Comparison of ENCODE assay signal across 27 cellular contexts in genomic region chr1:43324810-43325209, GRCh38. TPM values are rescaled to one million over a fixed set of nuclear protein-coding genes. Genes with fewer than 3 reads are reported as not detected.
DNase-seq lines count a peak whose midpoint lies in the region; ATAC-seq, FAIRE-seq and TF ChIP-seq lines count a peak whose summit lies in the region.
"Had no signal": no experiment of that assay in that cellular context is flagged by ENCODE, and none has a peak within 500 bp of the region (broad histone marks: within the 10 kb centered on the region; RNA-seq: fewer than 3 reads in every experiment).

No MANE protein-coding gene starts in this region.

- no peak overlapping the region for H3K4me3 ChIP-seq in K562
- no peak overlapping the region for H3K4me3 ChIP-seq in MM.1S (ENCODE audit: low read length)
- H3K4me3 ChIP-seq: SJSA1 had no signal

- no peaks in the 10 kb centered on the region for H4K20me1 ChIP-seq in K562 (replicated peaks; ENCODE audit: control insufficient read depth, insufficient read depth, low read length)
- H4K20me1 ChIP-seq in MM.1S (ENCODE audit: insufficient read depth, low read length) = no peaks in the 10 kb centered on the region

- H3K9me3 ChIP-seq in K562 (replicated peaks; ENCODE audit: control insufficient read depth, insufficient read depth, low read depth, low read length) = peaks cover 13% of the 10 kb centered on the region
- no peaks in the 10 kb centered on the region for H3K9me3 ChIP-seq in MM.1S (replicated peaks; ENCODE audit: insufficient read depth, low read length)

- CTCF ChIA-PET in K562 (lab: Yijun Ruan, JAX; ENCODE audit: low intra/inter-chr PET ratio) = interaction anchor here (0.7 kb wide), 1 partner anchor 837 kb away, joined by 3 read pairs; no protein-coding TSS in a partner anchor

- no peaks in the 10 kb centered on the region for H3K9me2 ChIP-seq in MM.1S (replicated peaks; ENCODE audit: insufficient read depth, low read length)

- no peaks in the 10 kb centered on the region for H3K27me3 ChIP-seq in K562 (ENCODE audit: control insufficient read depth in 2 of 2, insufficient read depth in 2 of 2, low read length in 2 of 2)
- no peaks in the 10 kb centered on the region for H3K27me3 ChIP-seq in MM.1S (replicated peaks; ENCODE audit: insufficient read depth, low read length)
- H3K27me3 ChIP-seq: SJSA1 had no signal

- H3K4me1 Mint-ChIP-seq in activated naive CD4-positive, alpha-beta T cell treated with anti-CD3 and anti-CD28 coated beads, Interleukin-2, amount 50 U/mL, for 24 hours = peaks cover 24% of the 10 kb centered on the region
- H3K4me1 Mint-ChIP-seq: IgD-negative memory B cell had no signal

- H3K79me2 ChIP-seq in K562 (ENCODE audit: control insufficient read depth, insufficient read depth, low read length) (no peaks in the 10 kb centered on the region), MM.1S (ENCODE audit: low read length) (no peaks in the 10 kb centered on the region)

- ATAC-seq in K562 (no peak), esophagus mucosa (peak; percentile 23), HG03039 (IDR thresholded peaks at IDR 0.05; ENCODE audit: unreplicated experiment) (no peak), left colon (no peak)
- ATAC-seq: CD8-positive, alpha-beta T cell had no signal

- H3K9me3 Mint-ChIP-seq in activated naive CD4-positive, alpha-beta T cell treated with anti-CD3 and anti-CD28 coated beads, Interleukin-2, amount 50 U/mL, for 24 hours = no peaks in the 10 kb centered on the region

- no peak overlapping the region for H3K9ac ChIP-seq in K562 (ENCODE audit: insufficient read depth in 1 of 2, low read depth in 2 of 2, low read length in 2 of 2)
- no peak overlapping the region for H3K9ac ChIP-seq in MM.1S (ENCODE audit: low read length)

- no TSS peak for BruUV-seq in K562 (replicated peaks; lab: Mats Ljungman, UMichigan)

- H3K4me1 ChIP-seq in K562 (replicated peaks in 1 of 2; ENCODE audit: control insufficient read depth in 2 of 2, insufficient read depth in 2 of 2, low read length in 2 of 2) (peaks cover 3 to 10% of the 10 kb centered on the region in 2 experiments), MM.1S (ENCODE audit: low read length) (no peaks in the 10 kb centered on the region)
- H3K4me1 ChIP-seq: Caco-2, SJSA1 had no signal

- H3K27ac ChIP-seq in K562 (ENCODE audit: extremely low read depth, low read depth, low read length) = no peak overlapping the region
- no peak overlapping the region for H3K27ac ChIP-seq in MM.1S (ENCODE audit: low read length)
- H3K27ac ChIP-seq: C4-2B, SJSA1 had no signal

- TF ChIP-seq EP300 in K562 (IDR thresholded peaks at IDR 0.05; ENCODE audit: low read length) = no peak

- POLR2A ChIA-PET in K562 (lab: Yijun Ruan, JAX) = no interaction called here

- intact Hi-C loops in K562 (cut with micrococcal nuclease) = no loop called here
- intact Hi-C loops in left colon (cut with DNase I, micrococcal nuclease) = no loop called here

- H3K27me3 Mint-ChIP-seq in activated naive CD4-positive, alpha-beta T cell treated with anti-CD3 and anti-CD28 coated beads, Interleukin-2, amount 50 U/mL, for 24 hours = no peaks in the 10 kb centered on the region

- H3K9me1 ChIP-seq in K562 (ENCODE audit: control insufficient read depth, insufficient read depth, low read length) = no peaks in the 10 kb centered on the region

- H2AFZ ChIP-seq in K562 (ENCODE audit: low read depth, low read length) (no peak overlapping the region), MM.1S (ENCODE audit: low read length) (no peak overlapping the region)

- H3K36me3 Mint-ChIP-seq in activated naive CD4-positive, alpha-beta T cell treated with anti-CD3 and anti-CD28 coated beads, Interleukin-2, amount 50 U/mL, for 24 hours = peaks cover 12% of the 10 kb centered on the region

- in situ Hi-C loops in K562 (cut with MboI) = no loop called here

- no peak for DNase-seq in activated naive CD4-positive, alpha-beta T cell treated with Interleukin-2 at 50 U/mL for 16 hours
- DNase-seq in K562 (ENCODE audit: extremely low read depth in 1 of 4, low spot score in 3 of 4) (no peak), MM.1S (no peak), left colon (no peak)
- DNase-seq: AML-193; Caco-2; CD8-positive, alpha-beta T cell; GF-D8; HCEC 1CT; MV-4-11; NCI-H1105; NCI-H1436 treated with DMSO at 0.1 percent for 48 hours; NCI-H187 treated with DMSO at 0.1 percent for 48 hours; NCI-H2107; NCI-H524; NCI-H748 treated with DMSO at 0.1 percent for 48 hours; Right ventricle myocardium superior; RPMI8226 had no signal

- no peak for FAIRE-seq in K562 (lab: Jason Lieb, UNC)
- FAIRE-seq: A204.1, GM12891, H1 had no signal

- H3K4me2 ChIP-seq in K562 (ENCODE audit: insufficient read depth, low read length) (no peak overlapping the region), MM.1S (ENCODE audit: low read depth, low read length) (no peak overlapping the region)

- no peaks in the 10 kb centered on the region for H3K36me3 ChIP-seq in K562 (ENCODE audit: control insufficient read depth, insufficient read depth, low read length)
- H3K36me3 ChIP-seq in MM.1S (replicated peaks; ENCODE audit: insufficient read depth, low read length) = no peaks in the 10 kb centered on the region
- H3K36me3 ChIP-seq: SJSA1 had no signal

- H3F3A ChIP-seq in MM.1S (ENCODE audit: insufficient read depth, low read length) = no peaks in the 10 kb centered on the region

- TF ChIP-seq RAD21 in K562 (CRISPR knock-in tag; conservative IDR thresholded peaks at IDR 0.05 in 1 of 2, IDR thresholded peaks at IDR 0.05 in 1 of 2) = no peak

- TF ChIP-seq CTCF in K562 (IDR thresholded peaks at IDR 0.05 in 2 of 3, conservative IDR thresholded peaks at IDR 0.05 in 1 of 3; ENCODE audit: insufficient read depth in 2 of 3, low read depth in 1 of 3, low read length in 3 of 3) (no peak), MM.1S (IDR thresholded peaks at IDR 0.05; ENCODE audit: low read length) (no peak)

- 63% methylated on average over 1 of the region's 1 CpG for WGBS in K562 (ENCODE audit: insufficient coverage, low coverage, missing lambda C conversion rate)

- TF ChIP-seq POLR2A in K562 (conservative IDR thresholded peaks at IDR 0.05) = no peak

- H3K4me3 Mint-ChIP-seq in activated naive CD4-positive, alpha-beta T cell treated with anti-CD3 and anti-CD28 coated beads, Interleukin-2, amount 50 U/mL, for 24 hours = no peak overlapping the region
- H3K4me3 Mint-ChIP-seq: CD8-positive, alpha-beta T cell; IgD-negative memory B cell had no signal

- peak overlapping the region; percentile 84 for H3K27ac Mint-ChIP-seq in activated naive CD4-positive, alpha-beta T cell treated with anti-CD3 and anti-CD28 coated beads, Interleukin-2, amount 50 U/mL, for 24 hours
- H3K27ac Mint-ChIP-seq: CD8-positive, alpha-beta T cell; IgD-negative memory B cell had no signal

RNA-seq across cellular contexts. Expression of gene MPL, which starts 12.8 kb away (rescaled TPM):
- total RNA-seq in K562 (2011; cell fraction: chromatin; rRNA removed; ENCODE audit: low replicate concordance) = not detected in 2 replicates
- not detected in 2 replicates for total RNA-seq in K562 (2011; cell fraction: nucleolus; rRNA removed)
- total RNA-seq in K562 (2011; cell fraction: nucleoplasm; rRNA removed) = not detected in 2 replicates
- total RNA-seq in K562 (2014; rRNA removed) = not detected in 2 replicates
- not detected in 2 replicates for total RNA-seq in K562 (2014; rRNA removed; fragmentation: Illumina TruSeq; extraction: Trizol)
- total RNA-seq in K562 (2015; rRNA removed; fragmentation: Illumina TruSeq; extraction: Trizol) = not detected in 2 replicates
- not detected in 2 replicates for total RNA-seq in K562 (2021)
- not detected in 2 replicates for polyA plus RNA-seq in K562 (2011; rRNA removed)
- not detected in 2 replicates for polyA plus RNA-seq in K562 (2011; cell fraction: cytosol; rRNA removed)
- polyA plus RNA-seq in K562 (2011; cell fraction: nucleus; rRNA removed) = not detected in 2 replicates
- not detected in 2 replicates for polyA plus RNA-seq in K562 (2012)
- polyA plus RNA-seq in K562 (2014; fragmentation: Illumina TruSeq; extraction: Trizol) = not detected in 2 replicates
- polyA plus RNA-seq in K562 (2014; fragmentation: Nextera tagmentation; extraction: Ambion mirVana) = not detected
- not detected in 2 replicates for polyA plus RNA-seq in K562 (2014; rRNA removed)
- not detected in 2 replicates for polyA minus RNA-seq in K562 (2011; rRNA and poly(A)+ RNA removed)
- not detected in 2 replicates for polyA minus RNA-seq in K562 (2011; cell fraction: cytosol; rRNA and poly(A)+ RNA removed)
- not detected in 2 replicates for polyA minus RNA-seq in K562 (2011; cell fraction: nucleus; rRNA and poly(A)+ RNA removed)
- total RNA-seq in esophagus mucosa = 0.48 TPM
- under 1 TPM in 1 of 2 donors, not detected in 1; 0.56 TPM for total RNA-seq in left colon
- total RNA-seq: Caco-2; CD8-positive, alpha-beta T cell; H1; SJSA1 had no signal
- polyA plus RNA-seq: IgD-negative memory B cell had no signal

RNA-seq across cellular contexts. Expression of gene TIE1, which starts 24.0 kb away (rescaled TPM):
- total RNA-seq in K562 (2011; cell fraction: chromatin; rRNA removed; ENCODE audit: low replicate concordance) = 0.46 and 3.1 TPM in 2 replicates
- total RNA-seq in K562 (2011; cell fraction: nucleolus; rRNA removed) = 1.6 and 4.2 TPM in 2 replicates
- 0.81 and 2.3 TPM in 2 replicates for total RNA-seq in K562 (2011; cell fraction: nucleoplasm; rRNA removed)
- total RNA-seq in K562 (2014; rRNA removed) = 0.14 and 0.16 TPM in 2 replicates
- total RNA-seq in K562 (2014; rRNA removed; fragmentation: Illumina TruSeq; extraction: Trizol) = not detected in 2 replicates
- 0.04 TPM in 1 of 2 replicates, not detected in the other for total RNA-seq in K562 (2015; rRNA removed; fragmentation: Illumina TruSeq; extraction: Trizol)
- 0.20 and 0.31 TPM in 2 replicates for total RNA-seq in K562 (2021)
- polyA plus RNA-seq in K562 (2011; rRNA removed) = 0.32 and 0.49 TPM in 2 replicates
- 0.09 and 1.1 TPM in 2 replicates for polyA plus RNA-seq in K562 (2011; cell fraction: cytosol; rRNA removed)
- polyA plus RNA-seq in K562 (2011; cell fraction: nucleus; rRNA removed) = 0.59 and 3.8 TPM in 2 replicates
- polyA plus RNA-seq in K562 (2012) = 0.30 and 0.54 TPM in 2 replicates
- polyA plus RNA-seq in K562 (2014; fragmentation: Illumina TruSeq; extraction: Trizol) = 0.07 and 0.17 TPM in 2 replicates
- polyA plus RNA-seq in K562 (2014; fragmentation: Nextera tagmentation; extraction: Ambion mirVana) = not detected
- polyA plus RNA-seq in K562 (2014; rRNA removed) = 0.08 and 0.66 TPM in 2 replicates
- 1.2 TPM in 1 of 2 replicates, not detected in the other for polyA minus RNA-seq in K562 (2011; rRNA and poly(A)+ RNA removed)
- 1.4 TPM in 1 of 2 replicates, not detected in the other for polyA minus RNA-seq in K562 (2011; cell fraction: cytosol; rRNA and poly(A)+ RNA removed)
- 0.67 and 0.94 TPM in 2 replicates for polyA minus RNA-seq in K562 (2011; cell fraction: nucleus; rRNA and poly(A)+ RNA removed)
- total RNA-seq in esophagus mucosa = 4.1 TPM
- total RNA-seq in left colon = 1 to 10 TPM; 4.9 to 7.6 TPM
- total RNA-seq: Caco-2; CD8-positive, alpha-beta T cell had no signal
- polyA plus RNA-seq: IgD-negative memory B cell had no signal

RNA-seq across cellular contexts. Expression of gene CDC20, which starts 34.0 kb away (rescaled TPM):
- total RNA-seq in K562 (2011; cell fraction: chromatin; rRNA removed; ENCODE audit: low replicate concordance) = 81.3 and 180 TPM in 2 replicates
- 147 and 157 TPM in 2 replicates for total RNA-seq in K562 (2011; cell fraction: nucleolus; rRNA removed)
- total RNA-seq in K562 (2011; cell fraction: nucleoplasm; rRNA removed) = 103 and 116 TPM in 2 replicates
- 183 and 244 TPM in 2 replicates for total RNA-seq in K562 (2014; rRNA removed)
- 94.5 and 106 TPM in 2 replicates for total RNA-seq in K562 (2014; rRNA removed; fragmentation: Illumina TruSeq; extraction: Trizol)
- 121 and 131 TPM in 2 replicates for total RNA-seq in K562 (2015; rRNA removed; fragmentation: Illumina TruSeq; extraction: Trizol)
- total RNA-seq in K562 (2021) = 212 and 224 TPM in 2 replicates
- 92.8 and 173 TPM in 2 replicates for polyA plus RNA-seq in K562 (2011; rRNA removed)
- polyA plus RNA-seq in K562 (2011; cell fraction: cytosol; rRNA removed) = 185 and 280 TPM in 2 replicates
- polyA plus RNA-seq in K562 (2011; cell fraction: nucleus; rRNA removed) = 254 and 290 TPM in 2 replicates
- polyA plus RNA-seq in K562 (2012) = 207 and 277 TPM in 2 replicates
- polyA plus RNA-seq in K562 (2014; fragmentation: Illumina TruSeq; extraction: Trizol) = 178 and 197 TPM in 2 replicates
- 10 to 100 TPM; 45.2 to 70.6 TPM for polyA plus RNA-seq in K562 (2014; fragmentation: Nextera tagmentation; extraction: Ambion mirVana)
- 141 and 146 TPM in 2 replicates for polyA plus RNA-seq in K562 (2014; rRNA removed)
- polyA minus RNA-seq in K562 (2011; rRNA and poly(A)+ RNA removed) = 115 and 154 TPM in 2 replicates
- 157 and 191 TPM in 2 replicates for polyA minus RNA-seq in K562 (2011; cell fraction: cytosol; rRNA and poly(A)+ RNA removed)
- 40.5 and 60.9 TPM in 2 replicates for polyA minus RNA-seq in K562 (2011; cell fraction: nucleus; rRNA and poly(A)+ RNA removed)
- total RNA-seq in esophagus mucosa = 76.2 TPM
- total RNA-seq in left colon = 10 to 100 TPM; 10.5 to 24.3 TPM

RNA-seq across cellular contexts. Expression of gene C1orf210, which starts 39.4 kb away (rescaled TPM):
- total RNA-seq in K562 (2011; cell fraction: chromatin; rRNA removed; ENCODE audit: low replicate concordance) = not detected in 2 replicates
- not detected in 2 replicates for total RNA-seq in K562 (2011; cell fraction: nucleolus; rRNA removed)
- not detected in 2 replicates for total RNA-seq in K562 (2011; cell fraction: nucleoplasm; rRNA removed)
- total RNA-seq in K562 (2014; rRNA removed) (not detected in 2 replicates), K562 (2014; rRNA removed; fragmentation: Illumina TruSeq; extraction: Trizol) (not detected in 2 replicates), K562 (2015; rRNA removed; fragmentation: Illumina TruSeq; extraction: Trizol) (not detected in 2 replicates), K562 (2021) (not detected in 2 replicates), esophagus mucosa (15.2 TPM), left colon (10 to 100 TPM; 76.9 to 97.8 TPM)
- polyA plus RNA-seq in K562 (2011; rRNA removed) (not detected in 2 replicates), K562 (2014; fragmentation: Illumina TruSeq; extraction: Trizol) (not detected in 2 replicates), K562 (2014; fragmentation: Nextera tagmentation; extraction: Ambion mirVana) (not detected), K562 (2014; rRNA removed) (0.21 TPM in 1 of 2 replicates, not detected in the other)
- not detected in 2 replicates for polyA plus RNA-seq in K562 (2011; cell fraction: cytosol; rRNA removed)
- polyA plus RNA-seq in K562 (2011; cell fraction: nucleus; rRNA removed) = not detected in 2 replicates
- 0.06 TPM in 1 of 2 replicates, not detected in the other for polyA plus RNA-seq in K562 (2012)
- polyA minus RNA-seq in K562 (2011; rRNA and poly(A)+ RNA removed) = not detected in 2 replicates
- polyA minus RNA-seq in K562 (2011; cell fraction: cytosol; rRNA and poly(A)+ RNA removed) = not detected in 2 replicates
- polyA minus RNA-seq in K562 (2011; cell fraction: nucleus; rRNA and poly(A)+ RNA removed) = not detected in 2 replicates
- total RNA-seq: CD8-positive, alpha-beta T cell; Right ventricle myocardium superior; SJSA1 had no signal
- polyA plus RNA-seq: IgD-negative memory B cell had no signal

RNA-seq across cellular contexts. Expression of gene ELOVL1, which starts 43.0 kb away (rescaled TPM):
- 99.9 and 173 TPM in 2 replicates for total RNA-seq in K562 (2011; cell fraction: chromatin; rRNA removed; ENCODE audit: low replicate concordance)
- total RNA-seq in K562 (2011; cell fraction: nucleolus; rRNA removed) = 189 and 197 TPM in 2 replicates
- 151 and 160 TPM in 2 replicates for total RNA-seq in K562 (2011; cell fraction: nucleoplasm; rRNA removed)
- total RNA-seq in K562 (2014; rRNA removed) (53.4 and 73.1 TPM in 2 replicates), K562 (2014; rRNA removed; fragmentation: Illumina TruSeq; extraction: Trizol) (48.1 and 51.0 TPM in 2 replicates), K562 (2015; rRNA removed; fragmentation: Illumina TruSeq; extraction: Trizol) (65.3 and 66.6 TPM in 2 replicates), K562 (2021) (66.8 and 73.2 TPM in 2 replicates), esophagus mucosa (172 TPM), left colon (100 to 1,000 TPM; 135 to 152 TPM)
- polyA plus RNA-seq in K562 (2011; rRNA removed) (157 and 159 TPM in 2 replicates), K562 (2014; fragmentation: Illumina TruSeq; extraction: Trizol) (108 and 120 TPM in 2 replicates), K562 (2014; fragmentation: Nextera tagmentation; extraction: Ambion mirVana) (100 to 1,000 TPM in 1 of 2 experiments, 10 to 100 TPM in 1; 70.3 to 147 TPM), K562 (2014; rRNA removed) (74.0 and 82.4 TPM in 2 replicates)
- polyA plus RNA-seq in K562 (2011; cell fraction: cytosol; rRNA removed) = 165 and 200 TPM in 2 replicates
- polyA plus RNA-seq in K562 (2011; cell fraction: nucleus; rRNA removed) = 181 and 189 TPM in 2 replicates
- 78.5 and 117 TPM in 2 replicates for polyA plus RNA-seq in K562 (2012)
- polyA minus RNA-seq in K562 (2011; rRNA and poly(A)+ RNA removed) = 50.4 and 62.9 TPM in 2 replicates
- polyA minus RNA-seq in K562 (2011; cell fraction: cytosol; rRNA and poly(A)+ RNA removed) = 24.4 and 41.4 TPM in 2 replicates
- 19.5 and 32.4 TPM in 2 replicates for polyA minus RNA-seq in K562 (2011; cell fraction: nucleus; rRNA and poly(A)+ RNA removed)
